9 cellular contexts compared by ENCODE assay signal in genomic region chr6:158911746-158912158, GRCh38.
DNase-seq lines count a peak whose midpoint lies in the region; ATAC-seq, FAIRE-seq and TF ChIP-seq lines count a peak whose summit lies in the region.
"Had no signal": no experiment of that assay in that cellular context is flagged by ENCODE, and none has a peak within 500 bp of the region (broad histone marks: within the 10 kb centered on the region; RNA-seq: fewer than 3 reads in every experiment).

No MANE protein-coding gene starts in this region.

- no peak overlapping the region for H3K4me3 ChIP-seq in PC-9
- no peak overlapping the region for H3K4me3 ChIP-seq in H1 (ENCODE audit: extremely low read depth in 1 of 4, insufficient read depth in 2 of 4, low read depth in 3 of 4, low read length in 4 of 4)
- no peak overlapping the region for H3K4me3 ChIP-seq in stomach
- no peak overlapping the region for H3K4me3 ChIP-seq in body of pancreas
- H3K4me3 ChIP-seq in right cardiac atrium (ENCODE audit: low read length): no peak overlapping the region

- H3K9me3 ChIP-seq in PC-9 (ENCODE audit: insufficient read depth, low read depth): no peaks in the 10 kb centered on the region
- H3K9me3 ChIP-seq in H1 (ENCODE audit: insufficient read depth in 2 of 2, low read depth in 1 of 2, low read length in 1 of 2): no peaks in the 10 kb centered on the region
- H3K9me3 ChIP-seq in stomach: no peaks in the 10 kb centered on the region
- no peaks in the 10 kb centered on the region for H3K9me3 ChIP-seq in body of pancreas
- no peaks in the 10 kb centered on the region for H3K9me3 ChIP-seq in right cardiac atrium (ENCODE audit: control insufficient read depth, low read length)

- DNase-seq in activated gamma-delta T cell treated with Interleukin-2 at 50 U/mL for 16 hours: peak; percentile 39
- no peak for DNase-seq in activated gamma-delta T cell (lab: John Stamatoyannopoulos, UW)
- DNase-seq in PC-9: peak; percentile 68 to 97
- no peak for DNase-seq in H1 (ENCODE audit: low read depth in 1 of 2, low spot score in 2 of 2)
- peak; percentile 37 for DNase-seq in stomach
- no peak for DNase-seq in body of pancreas
- no peak for DNase-seq in right cardiac atrium
- no peak for DNase-seq in Ammon's horn (ENCODE audit: low spot score)
- DNase-seq: NCI-H2227 treated with DMSO at 0.1 percent for 48 hours had no signal

- H2BK15ac ChIP-seq in H1 (ENCODE audit: low read length): no peak overlapping the region

- H2AK5ac ChIP-seq in H1 (ENCODE audit: low read depth, low read length): peak overlapping the region; percentile 20; the same call in 1 of the 2 replicates

- peak overlapping the region; percentile 97 for H3K27ac ChIP-seq in PC-9
- H3K27ac ChIP-seq in H1 (ENCODE audit: low read depth, low read length): peak overlapping the region; percentile 74
- H3K27ac ChIP-seq in stomach: no peak overlapping the region
- no peak overlapping the region for H3K27ac ChIP-seq in body of pancreas
- H3K27ac ChIP-seq in right cardiac atrium (ENCODE audit: low read length): no peak overlapping the region

- TF ChIP-seq RAD21 in H1 (IDR thresholded peaks at IDR 0.05 in 1 of 2, conservative IDR thresholded peaks at IDR 0.05 in 1 of 2; ENCODE audit: low read depth in 2 of 2, low read length in 2 of 2): no peak

- no peaks in the 10 kb centered on the region for H3K27me3 ChIP-seq in PC-9 (ENCODE audit: insufficient read depth, low read depth)
- H3K27me3 ChIP-seq in H1 (replicated peaks in 1 of 4; ENCODE audit: control insufficient read depth in 3 of 4, extremely low read depth in 1 of 4, insufficient read depth in 3 of 4, low read length in 3 of 4): no peaks in the 10 kb centered on the region
- no peaks in the 10 kb centered on the region for H3K27me3 ChIP-seq in stomach
- H3K27me3 ChIP-seq in body of pancreas: no peaks in the 10 kb centered on the region
- H3K27me3 ChIP-seq in right cardiac atrium (ENCODE audit: control insufficient read depth, insufficient read depth): no peaks in the 10 kb centered on the region

- no TSS peak for BruUV-seq in PC-9 (replicated peaks; lab: Mats Ljungman, UMichigan)

- peak overlapping the region; percentile 10 for H3K4ac ChIP-seq in H1 (replicated peaks; ENCODE audit: insufficient read length, low read depth, low read length)

- no peak overlapping the region for H4K8ac ChIP-seq in H1 (ENCODE audit: extremely low read depth, insufficient read depth, low read length)

- H4K20me1 ChIP-seq in PC-9 (ENCODE audit: insufficient read depth): no peaks in the 10 kb centered on the region
- H4K20me1 ChIP-seq in H1 (replicated peaks in 1 of 2; ENCODE audit: control insufficient read depth in 1 of 2, insufficient read depth in 2 of 2, low read length in 2 of 2): no peaks in the 10 kb centered on the region

- peak overlapping the region; percentile 68 for H3K18ac ChIP-seq in H1 (ENCODE audit: extremely low read depth, low read length)

- H3K36me3 ChIP-seq in PC-9 (ENCODE audit: low read depth) (no peaks in the 10 kb centered on the region), H1 (ENCODE audit: control insufficient read depth in 2 of 4, insufficient read depth in 4 of 4, low read length in 3 of 4) (no peaks in the 10 kb centered on the region), stomach (no peaks in the 10 kb centered on the region), body of pancreas (replicated peaks in 1 of 2; ENCODE audit: insufficient read depth in 1 of 2, low read depth in 2 of 2) (no peaks in the 10 kb centered on the region)

- H3K4me2 ChIP-seq in PC-9 (peak overlapping the region; percentile 92), H1 (ENCODE audit: insufficient read depth in 1 of 2, low read depth in 2 of 2, low read length in 2 of 2) (peak overlapping the region in 1 of 2 experiments; percentile 21; a peak in 1 of 4 replicates)

- TF ChIP-seq CTCF in PC-9 (conservative IDR thresholded peaks at IDR 0.05) (no peak), H1 (IDR thresholded peaks at IDR 0.05; ENCODE audit: control extremely low read depth in 1 of 3, insufficient read depth in 1 of 3, low read depth in 1 of 3, low read length in 3 of 3) (no peak), stomach (IDR thresholded peaks at IDR 0.05) (no peak), body of pancreas (IDR thresholded peaks at IDR 0.05) (no peak)

- CTCF ChIA-PET in PC-9 (lab: Charles Lee): no interaction called here
- CTCF ChIA-PET in H1 (lab: Charles Lee; ENCODE audit: partially characterized antibody): interaction anchor here (0.9 to 2.2 kb wide), 4 partner anchors 59 to 97 kb away, joined by 3 to 10 read pairs (median 4); no protein-coding TSS in a partner anchor

- H3F3A ChIP-seq in PC-9 (ENCODE audit: insufficient read depth, low read depth): peaks cover 48% of the 10 kb centered on the region

- peak overlapping the region; percentile 6 for H2BK120ac ChIP-seq in H1 (replicated peaks; ENCODE audit: low read depth, low read length)

- H3K23me2 ChIP-seq in H1 (ENCODE audit: low read depth, low read length): no peaks in the 10 kb centered on the region

- no peak overlapping the region for H3K56ac ChIP-seq in H1 (replicated peaks; ENCODE audit: insufficient read length, low read depth, low read length)

- POLR2A ChIA-PET in PC-9 (lab: Charles Lee; ENCODE audit: unreplicated experiment): interaction anchor here (0.6 to 0.7 kb wide), 3 partner anchors 26 to 192 kb away, joined by 3 to 5 read pairs (median 3); no protein-coding TSS in a partner anchor
- POLR2A ChIA-PET in H1 (lab: Charles Lee; ENCODE audit: partially characterized antibody): interaction anchor here (0.8 to 2.5 kb wide), 7 partner anchors 12 to 99 kb away, joined by 3 to 12 read pairs (median 5); no protein-coding TSS in a partner anchor

- TF ChIP-seq EP300 in H1 (IDR thresholded peaks at IDR 0.05; ENCODE audit: borderline replicate concordance in 1 of 2, low read depth in 2 of 2, low read length in 2 of 2): no peak
- TF ChIP-seq EP300 in stomach (IDR thresholded peaks at IDR 0.05): no peak

- ATAC-seq in body of pancreas (no peak), right cardiac atrium (no peak)

- peak overlapping the region; percentile 82 for H2BK12ac ChIP-seq in H1 (ENCODE audit: low read depth, low read length)

- intact Hi-C loops in PC-9 (cut with micrococcal nuclease; ENCODE audit: unreplicated experiment) (loop anchor here (2.0 to 10.0 kb wide), 4 partner anchors 23 to 207 kb away; partner anchors contain the start of gene EZR), stomach (cut with DNase I; ENCODE audit: low total_unique reads) (no loop called here), body of pancreas (cut with DNase I) (no loop called here), right cardiac atrium (cut with DNase I) (no loop called here)

- no peak overlapping the region; a peak in 1 of 7 replicates for H3K9ac ChIP-seq in H1 (replicated peaks in 1 of 4; ENCODE audit: extremely low read depth in 1 of 4, low read depth in 3 of 4, low read length in 3 of 4)

- H2AFZ ChIP-seq in PC-9 (peak overlapping the region; percentile 10; the same call in 1 of the 2 replicates), H1 (ENCODE audit: low read length) (peak overlapping the region; percentile 53; the same call in 1 of the 2 replicates)

- peak overlapping the region; percentile 36 for H4K91ac ChIP-seq in H1 (replicated peaks; ENCODE audit: insufficient read length, low read length)

- no peak for TF ChIP-seq POLR2A in H1 (IDR thresholded peaks at IDR 0.05; ENCODE audit: control extremely low read depth in 1 of 2, low read depth in 2 of 2, low read length in 2 of 2)
- no peak for TF ChIP-seq POLR2A in stomach (IDR thresholded peaks at IDR 0.05)
- no peak for TF ChIP-seq POLR2A in body of pancreas (IDR thresholded peaks at IDR 0.05)

- peak overlapping the region; percentile 27; the same call in 1 of the 2 replicates for H2BK20ac ChIP-seq in H1 (ENCODE audit: low read length)

- WGBS in H1 (ENCODE audit: extremely low coverage in 1 of 2, insufficient coverage in 1 of 2, insufficient read length in 1 of 2, insufficient replicate concordance in 2 of 2, low coverage in 1 of 2, low lambda C conversion rate in 2 of 2, missing lambda C conversion rate in 1 of 2), 2 experiments: 87% methylated on average over 4 of the region's 4 CpGs; no CpG with 5 or more reads in 1 of the 2 experiments
- WGBS in stomach, 5 donors: 30 to 53% (median 44%) methylated on average over 2 to 4 of the region's 4 CpGs
- WGBS in body of pancreas, 2 donors: 64 to 78% methylated on average over 3 to 4 of the region's 4 CpGs
- WGBS in right cardiac atrium: 69% methylated on average over 4 of the region's 4 CpGs

- H2BK5ac ChIP-seq in H1 (ENCODE audit: low read depth, low read length): peak overlapping the region; percentile 82; the same call in 1 of the 2 replicates

- no peaks in the 10 kb centered on the region for H3K79me1 ChIP-seq in H1 (ENCODE audit: low read depth, low read length)

- no peak overlapping the region for H3K14ac ChIP-seq in H1 (ENCODE audit: insufficient read length)

- no peak overlapping the region for H3K23ac ChIP-seq in H1 (ENCODE audit: insufficient read length)

- no peak for FAIRE-seq in H1 (lab: Jason Lieb, UNC)

- H4K5ac ChIP-seq in H1 (ENCODE audit: insufficient read length, low read depth, low read length): peak overlapping the region; percentile 25

- H3K4me1 ChIP-seq in PC-9 (replicated peaks; ENCODE audit: insufficient read depth) (peaks cover 50% of the 10 kb centered on the region), H1 (replicated peaks in 1 of 4; ENCODE audit: control insufficient read depth in 3 of 4, insufficient read depth in 4 of 4, low read length in 3 of 4) (peaks cover 3 to 28% (median 11%) of the 10 kb centered on the region in 4 experiments), stomach (peaks cover 0 to 19% (median 13%) of the 10 kb centered on the region in 4 donors), body of pancreas (no peaks in the 10 kb centered on the region), right cardiac atrium (ENCODE audit: control insufficient read depth, insufficient read depth, low read length) (no peaks in the 10 kb centered on the region)

- 0 out of 2 replicates have a peak, but pooled peaks cover 3% of the 10 kb centered on the region for H3K79me2 ChIP-seq in PC-9 (ENCODE audit: low read depth)
- no peaks in the 10 kb centered on the region for H3K79me2 ChIP-seq in H1 (ENCODE audit: control insufficient read depth in 1 of 2, insufficient read depth in 2 of 2, low read length in 2 of 2)

- H3K9me2 ChIP-seq in PC-9 (ENCODE audit: insufficient read depth): no peaks in the 10 kb centered on the region

TF ChIP-seq in H1, 55 proteins besides CTCF, POLR2A, EP300 and RAD21:
- TF ChIP-seq SIRT6 (IDR thresholded peaks at IDR 0.05; ENCODE audit: low read length) (no peak), POLR2AphosphoS5 (IDR thresholded peaks at IDR 0.05; ENCODE audit: low read depth, low read length) (no peak)
TF ChIP-seq in H1: peak in this region for 0.

Comparison
In these comparisons a context has a peak if more than half of its experiments do, and no peak if none do; other contexts are left out.
1. DNase-seq: peak in activated gamma-delta T cell treated with Interleukin-2 at 50 U/mL for 16 hours (single experiment), PC-9 (2 of 2) and stomach (single experiment); none in activated gamma-delta T cell (single experiment), H1 (0 of 2), body of pancreas (0 of 4), right cardiac atrium (0 of 3) and Ammon's horn (single experiment).
2. H3K27ac ChIP-seq: peak in PC-9 (single experiment) and H1 (single experiment); none in stomach (0 of 5), body of pancreas (0 of 4) and right cardiac atrium (single experiment).